In the genomic region with DNA sequence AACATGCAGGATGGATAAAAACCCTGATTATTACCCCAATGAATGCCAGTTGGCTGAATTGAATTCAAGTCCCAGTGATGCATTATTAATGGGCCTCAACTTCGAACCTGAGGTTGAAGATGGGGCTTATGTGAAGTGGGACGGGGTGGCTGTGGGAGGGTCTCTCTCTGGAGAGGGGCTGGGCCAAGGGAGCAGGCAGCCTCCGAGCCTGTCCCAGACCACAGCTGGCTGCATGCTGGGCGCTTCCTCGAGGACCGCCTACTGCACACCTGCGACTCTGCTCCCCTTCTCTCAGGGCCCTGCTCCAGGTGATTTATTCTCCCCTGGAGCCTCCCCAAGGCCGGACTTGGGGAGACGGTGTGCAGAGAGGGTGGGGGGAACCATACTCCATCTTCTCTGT, we compare ENCODE assay signal across 2 cellular contexts.
TF ChIP-seq lines count a peak whose summit lies in the region.

No MANE protein-coding gene starts in this region.

TF ChIP-seq in SK-N-SH, 30 proteins besides CTCF, POLR2A, EP300 and RAD21 (continued from another document):
- TF ChIP-seq, protein P1, sequence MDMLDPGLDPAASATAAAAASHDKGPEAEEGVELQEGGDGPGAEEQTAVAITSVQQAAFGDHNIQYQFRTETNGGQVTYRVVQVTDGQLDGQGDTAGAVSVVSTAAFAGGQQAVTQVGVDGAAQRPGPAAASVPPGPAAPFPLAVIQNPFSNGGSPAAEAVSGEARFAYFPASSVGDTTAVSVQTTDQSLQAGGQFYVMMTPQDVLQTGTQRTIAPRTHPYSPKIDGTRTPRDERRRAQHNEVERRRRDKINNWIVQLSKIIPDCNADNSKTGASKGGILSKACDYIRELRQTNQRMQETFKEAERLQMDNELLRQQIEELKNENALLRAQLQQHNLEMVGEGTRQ (IDR thresholded peaks at IDR 0.05; ENCODE audit: borderline replicate concordance, low read depth, low read length): no peak
- TF ChIP-seq TAF1 (IDR thresholded peaks at IDR 0.05; ENCODE audit: borderline replicate concordance, low read depth, low read length): no peak

TF ChIP-seq in SK-N-SH treated with all-trans-retinoic acid at 6 μM for 48 hours, 23 proteins besides CTCF, POLR2A, EP300 and RAD21 (continued from another document):
- TF ChIP-seq TCF4 (CRISPR knock-in tag; IDR thresholded peaks at IDR 0.05; ENCODE audit: borderline replicate concordance) (no peak), ISL1 (CRISPR knock-in tag; IDR thresholded peaks at IDR 0.05) (no peak), ZNF565 (CRISPR knock-in tag; conservative IDR thresholded peaks at IDR 0.05; ENCODE audit: low read depth) (no peak), ESRRG (CRISPR knock-in tag; IDR thresholded peaks at IDR 0.05) (no peak), ZFP3 (CRISPR knock-in tag; IDR thresholded peaks at IDR 0.05) (no peak), TOX (CRISPR knock-in tag; IDR thresholded peaks at IDR 0.05; ENCODE audit: borderline replicate concordance) (no peak), CSDC2 (CRISPR knock-in tag; IDR thresholded peaks at IDR 0.05) (no peak), ARNTL (CRISPR knock-in tag; IDR thresholded peaks at IDR 0.05; ENCODE audit: borderline replicate concordance, low read depth) (no peak), SNAI2 (CRISPR knock-in tag; IDR thresholded peaks at IDR 0.05) (no peak), ZC3H10 (CRISPR knock-in tag; IDR thresholded peaks at IDR 0.05) (no peak), ZNF70 (CRISPR knock-in tag; IDR thresholded peaks at IDR 0.05) (no peak), PPARA (CRISPR knock-in tag; IDR thresholded peaks at IDR 0.05; ENCODE audit: borderline replicate concordance) (no peak), OSR1 (CRISPR knock-in tag; IDR thresholded peaks at IDR 0.05) (no peak)
- TF ChIP-seq, protein P2, sequence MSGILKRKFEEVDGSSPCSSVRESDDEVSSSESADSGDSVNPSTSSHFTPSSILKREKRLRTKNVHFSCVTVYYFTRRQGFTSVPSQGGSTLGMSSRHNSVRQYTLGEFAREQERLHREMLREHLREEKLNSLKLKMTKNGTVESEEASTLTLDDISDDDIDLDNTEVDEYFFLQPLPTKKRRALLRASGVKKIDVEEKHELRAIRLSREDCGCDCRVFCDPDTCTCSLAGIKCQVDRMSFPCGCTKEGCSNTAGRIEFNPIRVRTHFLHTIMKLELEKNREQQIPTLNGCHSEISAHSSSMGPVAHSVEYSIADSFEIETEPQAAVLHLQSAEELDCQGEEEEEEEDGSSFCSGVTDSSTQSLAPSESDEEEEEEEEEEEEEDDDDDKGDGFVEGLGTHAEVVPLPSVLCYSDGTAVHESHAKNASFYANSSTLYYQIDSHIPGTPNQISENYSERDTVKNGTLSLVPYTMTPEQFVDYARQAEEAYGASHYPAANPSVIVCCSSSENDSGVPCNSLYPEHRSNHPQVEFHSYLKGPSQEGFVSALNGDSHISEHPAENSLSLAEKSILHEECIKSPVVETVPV (CRISPR knock-in tag; IDR thresholded peaks at IDR 0.05): no peak
- TF ChIP-seq, protein P3, sequence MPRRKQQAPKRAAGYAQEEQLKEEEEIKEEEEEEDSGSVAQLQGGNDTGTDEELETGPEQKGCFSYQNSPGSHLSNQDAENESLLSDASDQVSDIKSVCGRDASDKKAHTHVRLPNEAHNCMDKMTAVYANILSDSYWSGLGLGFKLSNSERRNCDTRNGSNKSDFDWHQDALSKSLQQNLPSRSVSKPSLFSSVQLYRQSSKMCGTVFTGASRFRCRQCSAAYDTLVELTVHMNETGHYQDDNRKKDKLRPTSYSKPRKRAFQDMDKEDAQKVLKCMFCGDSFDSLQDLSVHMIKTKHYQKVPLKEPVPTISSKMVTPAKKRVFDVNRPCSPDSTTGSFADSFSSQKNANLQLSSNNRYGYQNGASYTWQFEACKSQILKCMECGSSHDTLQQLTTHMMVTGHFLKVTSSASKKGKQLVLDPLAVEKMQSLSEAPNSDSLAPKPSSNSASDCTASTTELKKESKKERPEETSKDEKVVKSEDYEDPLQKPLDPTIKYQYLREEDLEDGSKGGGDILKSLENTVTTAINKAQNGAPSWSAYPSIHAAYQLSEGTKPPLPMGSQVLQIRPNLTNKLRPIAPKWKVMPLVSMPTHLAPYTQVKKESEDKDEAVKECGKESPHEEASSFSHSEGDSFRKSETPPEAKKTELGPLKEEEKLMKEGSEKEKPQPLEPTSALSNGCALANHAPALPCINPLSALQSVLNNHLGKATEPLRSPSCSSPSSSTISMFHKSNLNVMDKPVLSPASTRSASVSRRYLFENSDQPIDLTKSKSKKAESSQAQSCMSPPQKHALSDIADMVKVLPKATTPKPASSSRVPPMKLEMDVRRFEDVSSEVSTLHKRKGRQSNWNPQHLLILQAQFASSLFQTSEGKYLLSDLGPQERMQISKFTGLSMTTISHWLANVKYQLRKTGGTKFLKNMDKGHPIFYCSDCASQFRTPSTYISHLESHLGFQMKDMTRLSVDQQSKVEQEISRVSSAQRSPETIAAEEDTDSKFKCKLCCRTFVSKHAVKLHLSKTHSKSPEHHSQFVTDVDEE (CRISPR knock-in tag; IDR thresholded peaks at IDR 0.05): no peak
- TF ChIP-seq, protein P4, sequence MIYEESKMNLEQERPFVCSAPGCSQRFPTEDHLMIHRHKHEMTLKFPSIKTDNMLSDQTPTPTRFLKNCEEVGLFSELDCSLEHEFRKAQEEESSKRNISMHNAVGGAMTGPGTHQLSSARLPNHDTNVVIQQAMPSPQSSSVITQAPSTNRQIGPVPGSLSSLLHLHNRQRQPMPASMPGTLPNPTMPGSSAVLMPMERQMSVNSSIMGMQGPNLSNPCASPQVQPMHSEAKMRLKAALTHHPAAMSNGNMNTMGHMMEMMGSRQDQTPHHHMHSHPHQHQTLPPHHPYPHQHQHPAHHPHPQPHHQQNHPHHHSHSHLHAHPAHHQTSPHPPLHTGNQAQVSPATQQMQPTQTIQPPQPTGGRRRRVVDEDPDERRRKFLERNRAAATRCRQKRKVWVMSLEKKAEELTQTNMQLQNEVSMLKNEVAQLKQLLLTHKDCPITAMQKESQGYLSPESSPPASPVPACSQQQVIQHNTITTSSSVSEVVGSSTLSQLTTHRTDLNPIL (CRISPR knock-in tag; IDR thresholded peaks at IDR 0.05; ENCODE audit: low read depth): no peak
TF ChIP-seq in SK-N-SH treated with all-trans-retinoic acid at 6 μM for 48 hours: peak in this region for 0.
